ENCODE assay signal across 8 cellular contexts in genomic region chr16:29975811-29976511, GRCh38. TPM values are rescaled to one million over a fixed set of nuclear protein-coding genes. Genes with fewer than 3 reads are reported as not detected.
A peak's percentile ranks its signal among the peaks of the same experiment; 100 is the strongest.
DNase-seq lines count a peak whose midpoint lies in the region; ATAC-seq, FAIRE-seq and TF ChIP-seq lines count a peak whose summit lies in the region.

No MANE protein-coding gene starts in this region.

- peak overlapping the region; percentile 96 for H3K4me3 ChIP-seq in endodermal cell (ENCODE audit: low read length)

- no peak for FAIRE-seq in D721Med (lab: Jason Lieb, UNC)

- no peak overlapping the region for H3K9ac ChIP-seq in endodermal cell (ENCODE audit: extremely low read depth, low read length, poor library complexity, severe bottlenecking)

- 60 to 75% methylated on average over 4 to 6 of the region's 6 CpGs for WGBS in endodermal cell (ENCODE audit: insufficient coverage in 1 of 2, insufficient read length in 1 of 2), 2 experiments

- H3K36me3 Mint-ChIP-seq in endodermal cell (ENCODE audit: low read depth), result peaks cover 48% of the 10 kb centered on the region
- H3K36me3 Mint-ChIP-seq in osteocyte (ENCODE audit: unreplicated experiment), result peaks cover 26% of the 10 kb centered on the region

- DNase-seq in D721Med (ENCODE audit: insufficient read length, low spot score) (peak; percentile 36), OCI-M1 (lab: John Stamatoyannopoulos, UW) (peak; percentile 65), endodermal cell (no peak), osteocyte (ENCODE audit: extremely low spot score, unreplicated experiment) (no peak), NCI-H524 (lab: John Stamatoyannopoulos, UW) (no peak), NCI-H2029 treated with DMSO at 0.1 percent for 48 hours (lab: John Stamatoyannopoulos, UW) (no peak)

- H3K36me3 ChIP-seq in endodermal cell (ENCODE audit: control insufficient read depth, insufficient read depth, low read length), result peaks cover 54% of the 10 kb centered on the region

- H3K9me3 ChIP-seq in endodermal cell (ENCODE audit: control insufficient read depth, low read length), result peaks cover 14% of the 10 kb centered on the region

- H3K27ac Mint-ChIP-seq in endodermal cell, result no peak overlapping the region
- peak overlapping the region; percentile 65 for H3K27ac Mint-ChIP-seq in osteocyte (ENCODE audit: unreplicated experiment)

- TF ChIP-seq CTCF in D721Med (IDR thresholded peaks at IDR 0.05; ENCODE audit: insufficient read depth, missing control alignments), result no peak
- TF ChIP-seq CTCF in endodermal cell (conservative IDR thresholded peaks at IDR 0.05), result no peak
- no peak for TF ChIP-seq CTCF in osteocyte (IDR thresholded peaks at IDR 0.05)

- H3K27ac ChIP-seq in endodermal cell (ENCODE audit: low read depth, low read length), result no peak overlapping the region

- H3K9me3 Mint-ChIP-seq in endodermal cell (peaks cover 8% of the 10 kb centered on the region), osteocyte (ENCODE audit: unreplicated experiment) (no peaks in the 10 kb centered on the region)

- H3K4me3 Mint-ChIP-seq in endodermal cell (peak overlapping the region; percentile 90), osteocyte (ENCODE audit: unreplicated experiment) (peak overlapping the region; percentile 98)

- H3K27me3 ChIP-seq in endodermal cell (ENCODE audit: control insufficient read depth, insufficient read depth, low read length, poor library complexity, severe bottlenecking), result no peaks in the 10 kb centered on the region

- peaks cover 4% of the 10 kb centered on the region for H3K27me3 Mint-ChIP-seq in endodermal cell (ENCODE audit: insufficient read depth)
- H3K27me3 Mint-ChIP-seq in osteocyte (ENCODE audit: unreplicated experiment), result no peaks in the 10 kb centered on the region

- ATAC-seq in HG02571 (IDR thresholded peaks at IDR 0.05; ENCODE audit: unreplicated experiment) (no peak), HG02798 (IDR thresholded peaks at IDR 0.05; ENCODE audit: poor library complexity, unreplicated experiment) (no peak)

- H3K4me1 Mint-ChIP-seq in endodermal cell (peaks cover 21% of the 10 kb centered on the region), osteocyte (ENCODE audit: unreplicated experiment) (peaks cover 30% of the 10 kb centered on the region)

- H3K4me1 ChIP-seq in endodermal cell (ENCODE audit: control insufficient read depth, insufficient read depth, low read length), result peaks cover 9% of the 10 kb centered on the region

RNA-seq across cellular contexts. Expression of gene TAOK2, which starts 2.3 kb away (rescaled TPM):
- total RNA-seq in endodermal cell (10 to 100 TPM; 44.6 to 50.2 TPM), osteocyte (44.4 and 48.8 TPM in 2 replicates)
- 42.3 TPM for polyA plus RNA-seq in endodermal cell (2013, experiment 1 of 2)
- 39.7 TPM for polyA plus RNA-seq in endodermal cell (2013, experiment 2 of 2)

RNA-seq across cellular contexts. Expression of gene TMEM219, which starts 14.1 kb away (rescaled TPM):
- total RNA-seq in endodermal cell (100 to 1,000 TPM; 122 to 136 TPM), osteocyte (119 and 139 TPM in 2 replicates)
- polyA plus RNA-seq in endodermal cell (2013, experiment 1 of 2), result 128 TPM
- polyA plus RNA-seq in endodermal cell (2013, experiment 2 of 2), result 112 TPM

RNA-seq across cellular contexts. Expression of gene HIRIP3, which starts 19.5 kb away (rescaled TPM):
- total RNA-seq in endodermal cell (10 to 100 TPM in 1 of 2 donors, 1 to 10 TPM in 1; 9.4 to 13.9 TPM), osteocyte (11.5 and 12.5 TPM in 2 replicates)
- polyA plus RNA-seq in endodermal cell (2013, experiment 1 of 2), result 23.1 TPM
- 23.0 TPM for polyA plus RNA-seq in endodermal cell (2013, experiment 2 of 2)

RNA-seq across cellular contexts. Expression of gene INO80E, which starts 20.1 kb away (rescaled TPM):
- total RNA-seq in endodermal cell (10 to 100 TPM; 77.4 to 80.1 TPM), osteocyte (72.4 and 77.0 TPM in 2 replicates)
- polyA plus RNA-seq in endodermal cell (2013, experiment 1 of 2), result 74.7 TPM
- polyA plus RNA-seq in endodermal cell (2013, experiment 2 of 2), result 86.3 TPM

RNA-seq across cellular contexts. Expression of gene DOC2A, which starts 34.9 kb away (rescaled TPM):
- total RNA-seq in endodermal cell, result 1 to 10 TPM; 6.2 to 9.9 TPM
- polyA plus RNA-seq in endodermal cell (2013, experiment 1 of 2), result 3.2 TPM
- 2.6 TPM for polyA plus RNA-seq in endodermal cell (2013, experiment 2 of 2)
- 1.3 TPM in 2 replicates for total RNA-seq in osteocyte

Comparison
In these comparisons a context has a peak if more than half of its experiments do, and no peak if none do; other contexts are left out.
1. DNase-seq: peak in D721Med (single experiment) and OCI-M1 (single experiment); none in endodermal cell (single experiment), osteocyte (single experiment), NCI-H524 (0 of 2) and NCI-H2029 treated with DMSO at 0.1 percent for 48 hours (single experiment).